Comparison of ENCODE assay signal across 8 cellular contexts in the genomic region with DNA sequence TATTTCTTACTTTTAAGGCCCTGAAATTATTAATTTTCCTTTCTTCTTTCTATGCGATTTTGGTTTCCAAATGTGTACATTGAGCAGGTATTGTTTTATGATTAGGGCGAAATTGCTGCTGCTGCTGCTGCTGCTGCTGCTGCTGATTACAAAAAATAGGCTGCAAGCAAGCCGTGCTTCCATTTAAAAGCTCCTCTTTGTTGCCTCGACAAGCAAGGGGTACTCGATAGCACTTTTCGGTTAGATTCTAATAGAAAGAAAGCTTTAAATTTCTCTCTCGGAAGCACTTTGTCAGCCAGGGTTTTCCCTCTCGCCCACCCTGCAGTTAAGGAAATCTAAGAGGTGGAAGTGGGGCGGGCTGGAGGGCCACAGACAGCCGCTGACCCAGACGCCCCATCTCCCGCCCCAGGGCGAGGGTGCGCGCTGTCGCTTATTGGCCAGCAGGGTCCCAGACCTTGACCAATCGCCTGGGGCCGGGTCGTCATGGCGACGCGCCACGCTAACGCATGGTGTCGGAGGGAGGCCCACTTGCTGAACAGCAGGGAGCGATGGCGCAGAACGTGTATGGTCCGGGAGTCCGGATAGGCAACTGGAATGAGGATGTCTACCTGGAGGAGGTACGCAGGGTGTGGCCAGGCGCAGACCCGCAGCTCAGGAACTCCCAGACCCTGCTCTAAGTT. TPM values are rescaled to one million over a fixed set of nuclear protein-coding genes. Genes with fewer than 3 reads are reported as not detected.
DNase-seq lines count a peak whose midpoint lies in the region; ATAC-seq and TF ChIP-seq lines count a peak whose summit lies in the region.

A gene with protein sequence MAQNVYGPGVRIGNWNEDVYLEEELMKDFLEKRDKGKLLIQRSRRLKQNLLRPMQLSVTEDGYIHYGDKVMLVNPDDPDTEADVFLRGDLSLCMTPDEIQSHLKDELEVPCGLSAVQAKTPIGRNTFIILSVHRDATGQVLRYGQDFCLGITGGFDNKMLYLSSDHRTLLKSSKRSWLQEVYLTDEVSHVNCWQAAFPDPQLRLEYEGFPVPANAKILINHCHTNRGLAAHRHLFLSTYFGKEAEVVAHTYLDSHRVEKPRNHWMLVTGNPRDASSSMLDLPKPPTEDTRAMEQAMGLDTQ (plus strand): TSS at position 489 of the 680 bp plus-strand sequence. CDS start 60 bp downstream, at position 549.

- DNase-seq in GM23338 (ENCODE audit: low spot score): peak; percentile 96
- DNase-seq in NCI-H524 treated with DMSO at 0.1 percent for 48 hours (lab: John Stamatoyannopoulos, UW): peak; percentile 79
- peak; percentile 58 for DNase-seq in amniotic epithelial cell (ENCODE audit: low read depth)
- DNase-seq in hepatic stellate cell (ENCODE audit: low spot score): peak; percentile 35
- peak; percentile 92 for DNase-seq in posterior vena cava (ENCODE audit: low spot score)
- DNase-seq in SIG-M5 (lab: John Stamatoyannopoulos, UW): no peak

- no peaks in the 10 kb centered on the region for H3K36me3 ChIP-seq in GM23338 (ENCODE audit: insufficient read depth)

- H3K27me3 ChIP-seq in GM23338 (ENCODE audit: insufficient read depth): peaks cover 6% of the 10 kb centered on the region; the same call in 1 of the 2 replicates

- ATAC-seq in GM23338: peak; percentile 100
- ATAC-seq in GM18870 (IDR thresholded peaks at IDR 0.05; ENCODE audit: unreplicated experiment): no peak
- ATAC-seq in GM21825 (IDR thresholded peaks at IDR 0.05; ENCODE audit: unreplicated experiment): no peak

- H3K36me3 Mint-ChIP-seq in GM23338 (ENCODE audit: low read depth): no peaks in the 10 kb centered on the region

- peaks cover 6% of the 10 kb centered on the region for H3K4me1 Mint-ChIP-seq in GM23338

- no peaks in the 10 kb centered on the region for H4K20me1 ChIP-seq in GM23338 (replicated peaks; ENCODE audit: insufficient read depth)

- intact Hi-C loops in posterior vena cava (cut with DNase I): no loop called here

- peaks cover 8% of the 10 kb centered on the region for H3K27me3 Mint-ChIP-seq in GM23338 (ENCODE audit: insufficient read depth, low read depth, poor library complexity)

- no peaks in the 10 kb centered on the region for H3K9me3 Mint-ChIP-seq in GM23338

- no peak within 1 kb of the TSS for H3K27ac ChIP-seq in GM23338 (ENCODE audit: low read depth)

- no peaks in the 10 kb centered on the region for H3K9me2 ChIP-seq in GM23338 (ENCODE audit: insufficient read depth)

- no peaks in the 10 kb centered on the region for H3K4me1 ChIP-seq in GM23338 (ENCODE audit: insufficient read depth)

- peak within 1 kb of the TSS; percentile 51 for H3K4me3 ChIP-seq in GM23338

- no peaks in the 10 kb centered on the region for H3K79me2 ChIP-seq in GM23338 (replicated peaks; ENCODE audit: insufficient read depth)

- peak within 1 kb of the TSS; percentile 98 for H2AFZ ChIP-seq in GM23338

- no peak within 1 kb of the TSS for H3K27ac Mint-ChIP-seq in GM23338

- H3F3A ChIP-seq in GM23338 (replicated peaks; ENCODE audit: low read depth): no peaks in the 10 kb centered on the region

- H3K4me3 Mint-ChIP-seq in GM23338: peak within 1 kb of the TSS; percentile 72

- no peak for TF ChIP-seq CTCF in GM23338 (conservative IDR thresholded peaks at IDR 0.05; ENCODE audit: low read depth in 2 of 2)

- H3K4me2 ChIP-seq in GM23338: peak within 1 kb of the TSS; percentile 71

TF ChIP-seq in GM23338, 12 proteins besides CTCF, POLR2A, EP300 and RAD21:
- TF ChIP-seq ZNF114 (CRISPR knock-in tag; IDR thresholded peaks at IDR 0.05) (no peak), REST (IDR thresholded peaks at IDR 0.05; ENCODE audit: unreplicated experiment) (no peak), ZNF331 (CRISPR knock-in tag; IDR thresholded peaks at IDR 0.05; ENCODE audit: low read depth) (no peak), POLR2AphosphoS5 (IDR thresholded peaks at IDR 0.05; ENCODE audit: low read depth) (no peak)
- TF ChIP-seq, protein P1, sequence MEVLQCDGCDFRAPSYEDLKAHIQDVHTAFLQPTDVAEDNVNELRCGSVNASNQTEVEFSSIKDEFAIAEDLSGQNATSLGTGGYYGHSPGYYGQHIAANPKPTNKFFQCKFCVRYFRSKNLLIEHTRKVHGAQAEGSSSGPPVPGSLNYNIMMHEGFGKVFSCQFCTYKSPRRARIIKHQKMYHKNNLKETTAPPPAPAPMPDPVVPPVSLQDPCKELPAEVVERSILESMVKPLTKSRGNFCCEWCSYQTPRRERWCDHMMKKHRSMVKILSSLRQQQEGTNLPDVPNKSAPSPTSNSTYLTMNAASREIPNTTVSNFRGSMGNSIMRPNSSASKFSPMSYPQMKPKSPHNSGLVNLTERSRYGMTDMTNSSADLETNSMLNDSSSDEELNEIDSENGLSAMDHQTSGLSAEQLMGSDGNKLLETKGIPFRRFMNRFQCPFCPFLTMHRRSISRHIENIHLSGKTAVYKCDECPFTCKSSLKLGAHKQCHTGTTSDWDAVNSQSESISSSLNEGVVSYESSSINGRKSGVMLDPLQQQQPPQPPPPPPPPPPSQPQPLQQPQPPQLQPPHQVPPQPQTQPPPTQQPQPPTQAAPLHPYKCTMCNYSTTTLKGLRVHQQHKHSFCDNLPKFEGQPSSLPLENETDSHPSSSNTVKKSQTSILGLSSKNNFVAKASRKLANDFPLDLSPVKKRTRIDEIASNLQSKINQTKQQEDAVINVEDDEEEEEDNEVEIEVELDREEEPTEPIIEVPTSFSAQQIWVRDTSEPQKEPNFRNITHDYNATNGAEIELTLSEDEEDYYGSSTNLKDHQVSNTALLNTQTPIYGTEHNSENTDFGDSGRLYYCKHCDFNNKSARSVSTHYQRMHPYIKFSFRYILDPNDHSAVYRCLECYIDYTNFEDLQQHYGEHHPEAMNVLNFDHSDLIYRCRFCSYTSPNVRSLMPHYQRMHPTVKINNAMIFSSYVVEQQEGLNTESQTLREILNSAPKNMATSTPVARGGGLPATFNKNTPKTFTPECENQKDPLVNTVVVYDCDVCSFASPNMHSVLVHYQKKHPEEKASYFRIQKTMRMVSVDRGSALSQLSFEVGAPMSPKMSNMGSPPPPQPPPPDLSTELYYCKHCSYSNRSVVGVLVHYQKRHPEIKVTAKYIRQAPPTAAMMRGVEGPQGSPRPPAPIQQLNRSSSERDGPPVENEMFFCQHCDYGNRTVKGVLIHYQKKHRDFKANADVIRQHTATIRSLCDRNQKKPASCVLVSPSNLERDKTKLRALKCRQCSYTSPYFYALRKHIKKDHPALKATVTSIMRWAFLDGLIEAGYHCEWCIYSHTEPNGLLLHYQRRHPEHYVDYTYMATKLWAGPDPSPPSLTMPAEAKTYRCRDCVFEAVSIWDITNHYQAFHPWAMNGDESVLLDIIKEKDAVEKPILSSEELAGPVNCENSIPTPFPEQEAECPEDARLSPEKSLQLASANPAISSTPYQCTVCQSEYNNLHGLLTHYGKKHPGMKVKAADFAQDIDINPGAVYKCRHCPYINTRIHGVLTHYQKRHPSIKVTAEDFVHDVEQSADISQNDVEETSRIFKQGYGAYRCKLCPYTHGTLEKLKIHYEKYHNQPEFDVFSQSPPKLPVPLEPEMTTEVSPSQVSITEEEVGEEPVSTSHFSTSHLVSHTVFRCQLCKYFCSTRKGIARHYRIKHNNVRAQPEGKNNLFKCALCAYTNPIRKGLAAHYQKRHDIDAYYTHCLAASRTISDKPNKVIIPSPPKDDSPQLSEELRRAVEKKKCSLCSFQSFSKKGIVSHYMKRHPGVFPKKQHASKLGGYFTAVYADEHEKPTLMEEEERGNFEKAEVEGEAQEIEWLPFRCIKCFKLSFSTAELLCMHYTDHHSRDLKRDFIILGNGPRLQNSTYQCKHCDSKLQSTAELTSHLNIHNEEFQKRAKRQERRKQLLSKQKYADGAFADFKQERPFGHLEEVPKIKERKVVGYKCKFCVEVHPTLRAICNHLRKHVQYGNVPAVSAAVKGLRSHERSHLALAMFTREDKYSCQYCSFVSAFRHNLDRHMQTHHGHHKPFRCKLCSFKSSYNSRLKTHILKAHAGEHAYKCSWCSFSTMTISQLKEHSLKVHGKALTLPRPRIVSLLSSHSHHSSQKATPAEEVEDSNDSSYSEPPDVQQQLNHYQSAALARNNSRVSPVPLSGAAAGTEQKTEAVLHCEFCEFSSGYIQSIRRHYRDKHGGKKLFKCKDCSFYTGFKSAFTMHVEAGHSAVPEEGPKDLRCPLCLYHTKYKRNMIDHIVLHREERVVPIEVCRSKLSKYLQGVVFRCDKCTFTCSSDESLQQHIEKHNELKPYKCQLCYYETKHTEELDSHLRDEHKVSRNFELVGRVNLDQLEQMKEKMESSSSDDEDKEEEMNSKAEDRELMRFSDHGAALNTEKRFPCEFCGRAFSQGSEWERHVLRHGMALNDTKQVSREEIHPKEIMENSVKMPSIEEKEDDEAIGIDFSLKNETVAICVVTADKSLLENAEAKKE (CRISPR knock-in tag; IDR thresholded peaks at IDR 0.05): no peak

RNA-seq across cellular contexts. Expression of the gene that starts here (rescaled TPM):
- not detected in 2 replicates for total RNA-seq in GM23338 (2014; rRNA removed; shearing (Covaris generic))
- polyA plus RNA-seq in GM23338 (2016; fragmentation: Nextera tagmentation; extraction: Ambion mirVana): 0.13 TPM in 1 of 2 replicates, not detected in the other
- under 1 TPM in 1 of 2 donors, not detected in 1; 0.52 TPM for total RNA-seq in posterior vena cava

Comparison
In these comparisons a context has a peak if more than half of its experiments do, and no peak if none do; other contexts are left out.
1. Peak in DNase-seq, ATAC-seq, H3K4me3 ChIP-seq and H3K4me2 ChIP-seq in GM23338; RNA of the gene not detected or under 1 TPM.
2. Peak in DNase-seq in posterior vena cava; RNA of the gene not detected or under 1 TPM.